ENCODE assay signal across 27 cellular contexts in genomic region chr17:71176928-71177443, GRCh38.
"Had no signal": no experiment of that assay in that cellular context is flagged by ENCODE, and none has a peak within 500 bp of the region (broad histone marks: within the 10 kb centered on the region; RNA-seq: fewer than 3 reads in every experiment).

No MANE protein-coding gene starts in this region.

- ATAC-seq: activated naive CD4-positive, alpha-beta T cell treated with anti-CD3 and anti-CD28 coated beads, Interleukin-2, amount 50 U/mL, for 72 hours; activated T-cell treated with anti-CD3 and anti-CD28 coated beads, Interleukin-2, amount 50 U/mL, for 72 hours; left cardiac atrium; naive thymus-derived CD8-positive, alpha-beta T cell; psoas muscle had no signal

- H3K36me3 Mint-ChIP-seq: activated naive CD4-positive, alpha-beta T cell treated with anti-CD3 and anti-CD28 coated beads, Interleukin-2, amount 50 U/mL, for 72 hours; type B pancreatic cell had no signal

- H2AFZ ChIP-seq: parathyroid adenoma had no signal

- DNase-seq: activated CD4-positive, alpha-beta T cell treated with anti-CD3 and anti-CD28 coated beads for 4 hours; activated CD4-positive, alpha-beta T cell treated with anti-CD3 and anti-CD28 coated beads, Interleukin-2, amount 50 U/mL, for 4 hours; activated naive CD4-positive, alpha-beta T cell; activated T-cell treated with anti-CD3 and anti-CD28 coated beads for 4 hours; activated T-cell treated with anti-CD3 and anti-CD28 coated beads, Interleukin-2, amount 50 U/mL, for 72 hours; dermis blood vessel endothelial cell; effector CD4-positive, alpha-beta T cell; esophagus squamous epithelium; left cardiac atrium; mammary epithelial cell; naive thymus-derived CD8-positive, alpha-beta T cell; nucleus accumbens; psoas muscle; spleen; stimulated activated naive CD4-positive, alpha-beta T cell treated with Interleukin-2 at 50 U/mL for 16 hours; uterus had no signal

- H3K9me3 ChIP-seq: esophagus squamous epithelium, psoas muscle, thoracic aorta, uterus had no signal

- H3K27me3 ChIP-seq: esophagus squamous epithelium, spleen, uterus had no signal

- H3K79me2 ChIP-seq: parathyroid adenoma had no signal

- H3K9ac ChIP-seq: parathyroid adenoma had no signal

- H3K4me3 ChIP-seq: esophagus squamous epithelium, psoas muscle, spleen, thoracic aorta, uterus had no signal

- H3K9me3 Mint-ChIP-seq: activated naive CD4-positive, alpha-beta T cell treated with anti-CD3 and anti-CD28 coated beads, Interleukin-2, amount 50 U/mL, for 72 hours; central memory CD8-positive, alpha-beta T cell; type B pancreatic cell had no signal

- FAIRE-seq: bronchial epithelial cell, frontal cortex, keratinocyte had no signal

- H3K4me3 Mint-ChIP-seq: activated T-cell treated with anti-CD3 and anti-CD28 coated beads, Interleukin-2, amount 50 U/mL, for 72 hours; central memory CD8-positive, alpha-beta T cell; naive thymus-derived CD8-positive, alpha-beta T cell; neural crest cell; T-helper 2 cell treated with Interferon-gamma antibody and Interleukin-4, amounts not matched to agents 5 μg/mL and 100 μg/mL, for 36 hours; type B pancreatic cell had no signal

- H3K27ac ChIP-seq: epithelial cell of prostate, esophagus squamous epithelium, parathyroid adenoma, psoas muscle, spleen, thoracic aorta, uterus had no signal

- H3K4me1 Mint-ChIP-seq: central memory CD8-positive, alpha-beta T cell; naive thymus-derived CD8-positive, alpha-beta T cell had no signal

- H3K27me3 Mint-ChIP-seq: central memory CD8-positive, alpha-beta T cell; type B pancreatic cell had no signal

- H3K4me1 ChIP-seq: esophagus squamous epithelium, parathyroid adenoma, psoas muscle, spleen, uterus had no signal

- H3K36me3 ChIP-seq: esophagus squamous epithelium, spleen, thoracic aorta, uterus had no signal

- H3K27ac Mint-ChIP-seq: activated naive CD4-positive, alpha-beta T cell treated with anti-CD3 and anti-CD28 coated beads, Interleukin-2, amount 50 U/mL, for 72 hours; activated T-cell treated with anti-CD3 and anti-CD28 coated beads, Interleukin-2, amount 50 U/mL, for 72 hours; naive thymus-derived CD8-positive, alpha-beta T cell; T-helper 2 cell treated with Interferon-gamma antibody and Interleukin-4, amounts not matched to agents 5 μg/mL and 100 μg/mL, for 36 hours; type B pancreatic cell had no signal
